Comparison of ENCODE assay signal across 23 cellular contexts in genomic region chr7:2228921-2229320, GRCh38.
"Had no signal": no experiment of that assay in that cellular context is flagged by ENCODE, and none has a peak within 500 bp of the region (broad histone marks: within the 10 kb centered on the region; RNA-seq: fewer than 3 reads in every experiment).

No MANE protein-coding gene starts in this region.

- H3K27ac Mint-ChIP-seq: dendritic cell treated with granulocyte-macrophage colony-stimulating factor and Interleukin-4, amounts not matched to agents 40 ng/mL and 50 ng/mL, for 4 days had no signal

- H3K27me3 Mint-ChIP-seq: dendritic cell treated with granulocyte-macrophage colony-stimulating factor and Interleukin-4, amounts not matched to agents 40 ng/mL and 50 ng/mL, for 4 days; natural killer cell treated with Interleukin-12 subunit alpha and Interleukin-12 subunit beta and Interleukin-15 and Interleukin-18, amount 100 ng/mL, for 72 hours; stimulated activated naive B cell treated with anti-CD40 and anti-IgM and Interleukin-4, amounts not matched to agents 10 μg/mL and 1 μg/mL and 100 μg/mL, for 72 hours; stimulated activated naive CD8-positive, alpha-beta T cell treated with anti-CD3 and anti-CD28 coated beads, Interleukin-15, amount 100 ng/mL, for 72 hours had no signal

- H3K4me3 ChIP-seq: hepatocyte, left ventricle myocardium inferior, lung, psoas muscle, spleen, testis, tibial nerve had no signal

- H3K9me3 Mint-ChIP-seq: dendritic cell treated with granulocyte-macrophage colony-stimulating factor and Interleukin-4, amounts not matched to agents 40 ng/mL and 50 ng/mL, for 4 days; natural killer cell treated with Interleukin-12 subunit alpha and Interleukin-12 subunit beta and Interleukin-15 and Interleukin-18, amount 100 ng/mL, for 72 hours; stimulated activated naive B cell treated with anti-CD40 and anti-IgM and Interleukin-4, amounts not matched to agents 10 μg/mL and 1 μg/mL and 100 μg/mL, for 72 hours; stimulated activated naive CD8-positive, alpha-beta T cell treated with anti-CD3 and anti-CD28 coated beads, Interleukin-15, amount 100 ng/mL, for 72 hours had no signal

- H3K4me3 Mint-ChIP-seq: dendritic cell treated with granulocyte-macrophage colony-stimulating factor and Interleukin-4, amounts not matched to agents 40 ng/mL and 50 ng/mL, for 4 days; natural killer cell treated with Interleukin-12 subunit alpha and Interleukin-12 subunit beta and Interleukin-15 and Interleukin-18, amount 100 ng/mL, for 72 hours; stimulated activated naive B cell treated with anti-CD40 and anti-IgM and Interleukin-4, amounts not matched to agents 10 μg/mL and 1 μg/mL and 100 μg/mL, for 72 hours; stimulated activated naive CD8-positive, alpha-beta T cell treated with anti-CD3 and anti-CD28 coated beads, Interleukin-15, amount 100 ng/mL, for 72 hours had no signal

- DNase-seq: erythroblast; foreskin melanocyte; head of caudate nucleus; kidney; left cardiac atrium; left ventricle myocardium inferior; mesenchymal stem cell; midbrain; retina; spleen; stimulated activated CD4-positive, alpha-beta T cell treated with anti-CD3 and anti-CD28 coated beads, Interleukin-15, amount 100 ng/mL, for 24 hours; stimulated activated CD4-positive, alpha-beta T cell treated with anti-CD3 and anti-CD28 coated beads, Interleukin-1b, Interleukin-23, amount 100 ng/mL, for 48 hours; stimulated activated CD4-positive, alpha-beta T cell treated with anti-CD3 and anti-CD28 coated beads, Interleukin-4, amount 100 ng/mL, for 24 hours; stimulated activated naive B cell treated with anti-CD40 and anti-IgM and Interleukin-4, amounts not matched to agents 10 μg/mL and 1 μg/mL and 100 μg/mL, for 72 hours; stimulated activated naive CD8-positive, alpha-beta T cell treated with anti-CD3 and anti-CD28 coated beads, Interleukin-15, amount 100 ng/mL, for 72 hours; testis had no signal

- H3K4me2 ChIP-seq: hepatocyte had no signal

- H3K27ac ChIP-seq: hepatocyte, left ventricle myocardium inferior, psoas muscle, spleen, testis, tibial nerve had no signal

- ATAC-seq: left cardiac atrium; natural killer cell treated with Interleukin-12 subunit alpha and Interleukin-12 subunit beta and Interleukin-15 and Interleukin-18, amount 100 ng/mL, for 72 hours; psoas muscle; sciatic nerve; stimulated activated naive B cell treated with anti-CD40 and anti-IgM and Interleukin-4, amounts not matched to agents 10 μg/mL and 1 μg/mL and 100 μg/mL, for 72 hours; stimulated activated naive CD8-positive, alpha-beta T cell treated with anti-CD3 and anti-CD28 coated beads, Interleukin-15, amount 100 ng/mL, for 72 hours had no signal

- H3K36me3 Mint-ChIP-seq: natural killer cell treated with Interleukin-12 subunit alpha and Interleukin-12 subunit beta and Interleukin-15 and Interleukin-18, amount 100 ng/mL, for 72 hours had no signal

- H3K9me3 ChIP-seq: left ventricle myocardium inferior, psoas muscle, spleen, testis, tibial nerve had no signal

- H2AFZ ChIP-seq: hepatocyte had no signal

- H3K27me3 ChIP-seq: hepatocyte, spleen, testis, tibial nerve had no signal
